In the genomic region with DNA sequence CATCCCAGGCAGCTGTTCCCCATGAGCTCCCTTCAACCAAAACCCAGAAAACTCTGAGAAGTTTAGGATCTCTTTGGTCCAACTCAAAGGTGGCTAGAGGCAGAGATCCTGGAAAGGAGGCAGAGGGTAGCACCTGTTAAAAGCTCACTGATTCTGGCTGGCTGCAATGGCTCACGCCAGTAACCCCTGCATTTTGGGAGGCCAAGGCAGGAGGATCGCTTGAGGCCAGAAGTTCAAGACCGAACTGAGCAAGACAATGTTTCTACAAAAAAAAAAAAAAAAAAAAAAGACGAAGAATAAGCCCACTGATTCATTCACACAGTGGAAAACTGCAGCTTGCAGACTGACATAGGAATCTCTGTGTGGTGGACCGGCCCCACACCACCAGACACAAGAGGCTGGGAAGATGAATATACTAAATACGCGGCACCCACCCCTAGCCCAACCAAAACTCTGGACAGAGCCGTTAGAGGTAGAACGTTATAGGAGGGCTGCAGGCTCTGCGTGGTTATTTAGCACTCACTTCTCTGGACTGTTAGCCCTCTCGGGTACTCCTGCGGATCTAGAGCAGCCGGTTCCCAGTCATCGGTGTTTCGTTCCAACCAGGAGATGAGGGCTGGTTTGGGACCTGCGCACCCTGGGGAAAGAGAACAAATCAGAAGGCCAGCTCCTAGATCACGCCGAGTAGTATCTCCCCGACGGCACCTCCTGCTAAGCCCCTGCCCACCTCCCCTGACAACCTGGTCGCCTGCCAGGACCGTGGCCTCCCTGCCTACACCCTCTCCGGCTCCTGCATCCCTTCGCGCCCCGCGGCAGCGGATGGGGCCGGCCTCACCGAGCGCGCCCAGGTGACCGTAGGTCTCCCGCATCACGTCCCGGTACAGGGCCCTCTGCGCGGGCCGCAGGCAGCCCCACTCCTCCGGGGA, we compare ENCODE assay signal across 8 cellular contexts. TPM values are rescaled to one million over a fixed set of nuclear protein-coding genes. Genes with fewer than 3 reads are reported as not detected.
DNase-seq lines count a peak whose midpoint lies in the region; ATAC-seq and TF ChIP-seq lines count a peak whose summit lies in the region.

No MANE protein-coding gene starts in this region.

- H3K36me3 ChIP-seq in Karpas-422 (ENCODE audit: insufficient read depth, low read length) (0 out of 2 replicates have a peak, but pooled peaks cover 3% of the 10 kb centered on the region), mesenchymal stem cell (ENCODE audit: control insufficient read depth in 1 of 2, insufficient read depth in 2 of 2, low read depth in 1 of 2, low read length in 2 of 2) (peaks cover 26 to 40% of the 10 kb centered on the region in 2 experiments)

- no peaks in the 10 kb centered on the region for H3K9me3 Mint-ChIP-seq in endothelial cell (ENCODE audit: unreplicated experiment)
- no peaks in the 10 kb centered on the region for H3K9me3 Mint-ChIP-seq in stimulated activated naive CD8-positive, alpha-beta T cell treated with anti-CD3 and anti-CD28 coated beads, Interleukin-15, Interleukin-2, amounts not matched to agents 100 ng/mL and 50 ng/mL, for 24 hours

- peak overlapping the region; percentile 76 for H3K27ac ChIP-seq in Karpas-422 (ENCODE audit: low read length)
- H3K27ac ChIP-seq in mesenchymal stem cell (ENCODE audit: low read length, poor library complexity, severe bottlenecking) = peak overlapping the region; percentile 97

- no peaks in the 10 kb centered on the region for H4K20me1 ChIP-seq in Karpas-422 (ENCODE audit: insufficient read depth, low read depth, low read length)

- peak overlapping the region; percentile 95 to 100 for H3K18ac ChIP-seq in mesenchymal stem cell (ENCODE audit: low read depth in 1 of 2, low read length in 2 of 2)

- H3K79me2 ChIP-seq in Karpas-422 (ENCODE audit: low read length) = peaks cover 26% of the 10 kb centered on the region

- peaks cover 10% of the 10 kb centered on the region for H3K4me1 Mint-ChIP-seq in endothelial cell (ENCODE audit: unreplicated experiment)
- H3K4me1 Mint-ChIP-seq in stimulated activated naive CD8-positive, alpha-beta T cell treated with anti-CD3 and anti-CD28 coated beads, Interleukin-15, Interleukin-2, amounts not matched to agents 100 ng/mL and 50 ng/mL, for 24 hours (ENCODE audit: low read depth) = peaks cover 20% of the 10 kb centered on the region

- peaks cover 24% of the 10 kb centered on the region for H3K79me1 ChIP-seq in mesenchymal stem cell (replicated peaks; ENCODE audit: low read length, poor library complexity, severe bottlenecking)

- H2BK15ac ChIP-seq in mesenchymal stem cell (ENCODE audit: low read depth, poor library complexity, severe bottlenecking) = no peak overlapping the region

- H2AK5ac ChIP-seq in mesenchymal stem cell (ENCODE audit: low read length, severe bottlenecking) = no peak overlapping the region

- DNase-seq in EH (ENCODE audit: low read depth) (peak; percentile 51), Karpas-422 (peak; percentile 81), endothelial cell (ENCODE audit: low spot score) (no peak), mesenchymal stem cell (peak; percentile 45)
- DNase-seq in activated CD4-positive, alpha-beta T cell treated with anti-CD3 and anti-CD28 coated beads, Interleukin-2, amount 50 U/mL, for 1 hour = peak; percentile 32

- WGBS in mesenchymal stem cell = 13% methylated on average over 39 of the region's 40 CpGs

- H3K4me2 ChIP-seq in Karpas-422 (ENCODE audit: low read depth, low read length, poor library complexity, severe bottlenecking) (peak overlapping the region; percentile 79), mesenchymal stem cell (ENCODE audit: low read length, poor library complexity, severe bottlenecking) (peak overlapping the region; percentile 89)

- H3K23ac ChIP-seq in mesenchymal stem cell (ENCODE audit: low read length in 2 of 2) = peak overlapping the region in 1 of 2 experiments; percentile 60

- H3K27ac Mint-ChIP-seq in endothelial cell (ENCODE audit: unreplicated experiment) = peak overlapping the region; percentile 80
- H3K27ac Mint-ChIP-seq in stimulated activated naive CD8-positive, alpha-beta T cell treated with anti-CD3 and anti-CD28 coated beads, Interleukin-15, Interleukin-2, amounts not matched to agents 100 ng/mL and 50 ng/mL, for 24 hours = peak overlapping the region; percentile 96

- H2BK5ac ChIP-seq in mesenchymal stem cell (ENCODE audit: low read depth, low read length, poor library complexity, severe bottlenecking) = peak overlapping the region; percentile 84

- H3K27me3 ChIP-seq in Karpas-422 (ENCODE audit: low read length) (no peaks in the 10 kb centered on the region), mesenchymal stem cell (ENCODE audit: control insufficient read depth in 1 of 2, insufficient read depth in 1 of 2, low read length in 2 of 2) (no peaks in the 10 kb centered on the region)

- H3K4ac ChIP-seq in mesenchymal stem cell (ENCODE audit: low read depth in 1 of 2, low read length in 2 of 2) = peak overlapping the region; percentile 80 to 98

- ATAC-seq in GM21529 (IDR thresholded peaks at IDR 0.05; ENCODE audit: unreplicated experiment) = peak; percentile 34
- no peak for ATAC-seq in GM18517 (IDR thresholded peaks at IDR 0.05; ENCODE audit: unreplicated experiment)

- peaks cover 10% of the 10 kb centered on the region for H3K27me3 Mint-ChIP-seq in endothelial cell (ENCODE audit: unreplicated experiment)
- no peaks in the 10 kb centered on the region for H3K27me3 Mint-ChIP-seq in stimulated activated naive CD8-positive, alpha-beta T cell treated with anti-CD3 and anti-CD28 coated beads, Interleukin-15, Interleukin-2, amounts not matched to agents 100 ng/mL and 50 ng/mL, for 24 hours

- H3K4me3 ChIP-seq in Karpas-422 (ENCODE audit: low read length) = peak overlapping the region; percentile 85
- H3K4me3 ChIP-seq in mesenchymal stem cell (ENCODE audit: insufficient read depth in 1 of 2, low read depth in 1 of 2, low read length in 2 of 2) = peak overlapping the region; percentile 87 to 88

- peak overlapping the region; percentile 94 to 99 for H3K14ac ChIP-seq in mesenchymal stem cell (ENCODE audit: low read length in 2 of 2)

- no peaks in the 10 kb centered on the region for H3K9me2 ChIP-seq in Karpas-422 (replicated peaks; ENCODE audit: insufficient read depth, low read length)

- H3K9ac ChIP-seq in Karpas-422 (ENCODE audit: low read length) (peak overlapping the region; percentile 97), mesenchymal stem cell (ENCODE audit: low read length) (peak overlapping the region; percentile 98)

- peak overlapping the region; percentile 88 for H3K4me3 Mint-ChIP-seq in endothelial cell (ENCODE audit: unreplicated experiment)
- H3K4me3 Mint-ChIP-seq in stimulated activated naive CD8-positive, alpha-beta T cell treated with anti-CD3 and anti-CD28 coated beads, Interleukin-15, Interleukin-2, amounts not matched to agents 100 ng/mL and 50 ng/mL, for 24 hours = peak overlapping the region; percentile 84

- H2BK120ac ChIP-seq in mesenchymal stem cell (ENCODE audit: low read depth, low read length) = peak overlapping the region; percentile 89

- H4K8ac ChIP-seq in mesenchymal stem cell (ENCODE audit: low read length) = peak overlapping the region; percentile 99

- peaks cover 15% of the 10 kb centered on the region for H3K36me3 Mint-ChIP-seq in endothelial cell (ENCODE audit: low read depth, unreplicated experiment)
- H3K36me3 Mint-ChIP-seq in stimulated activated naive CD8-positive, alpha-beta T cell treated with anti-CD3 and anti-CD28 coated beads, Interleukin-15, Interleukin-2, amounts not matched to agents 100 ng/mL and 50 ng/mL, for 24 hours (ENCODE audit: low read depth) = peaks cover 29% of the 10 kb centered on the region

- no peaks in the 10 kb centered on the region for H3K9me3 ChIP-seq in Karpas-422 (ENCODE audit: low read length)
- H3K9me3 ChIP-seq in mesenchymal stem cell (ENCODE audit: control insufficient read depth, low read length) = no peaks in the 10 kb centered on the region

- H2AFZ ChIP-seq in Karpas-422 (ENCODE audit: low read length) (peak overlapping the region; percentile 88), mesenchymal stem cell (ENCODE audit: low read depth, low read length) (peak overlapping the region; percentile 97)

- H2BK12ac ChIP-seq in mesenchymal stem cell (ENCODE audit: low read length in 2 of 2) = peak overlapping the region in 1 of 2 experiments; percentile 63

- H3K4me1 ChIP-seq in Karpas-422 (ENCODE audit: low read length) (peaks cover 23% of the 10 kb centered on the region), mesenchymal stem cell (ENCODE audit: control insufficient read depth, insufficient read depth, low read depth, low read length) (peaks cover 6% of the 10 kb centered on the region)

- no peak for TF ChIP-seq CTCF in endothelial cell (IDR thresholded peaks at IDR 0.05; ENCODE audit: unreplicated experiment)

- H4K91ac ChIP-seq in mesenchymal stem cell (ENCODE audit: low read length) = peak overlapping the region; percentile 97

RNA-seq across cellular contexts. Expression of gene ZNF689, which starts 0.9 kb away (rescaled TPM):
- 6.9 and 7.5 TPM in 2 replicates for total RNA-seq in Karpas-422 (2014; rRNA removed; shearing (Covaris generic); ENCODE audit: low replicate concordance)
- 12.0 TPM for total RNA-seq in endothelial cell (ENCODE audit: unreplicated experiment)
- polyA plus RNA-seq in mesenchymal stem cell (2013, experiment 1 of 2) = 7.4 TPM
- 6.7 TPM for polyA plus RNA-seq in mesenchymal stem cell (2013, experiment 2 of 2)

RNA-seq across cellular contexts. Expression of gene ZNF785, which starts 23.8 kb away (rescaled TPM):
- total RNA-seq in Karpas-422 (2014; rRNA removed; shearing (Covaris generic); ENCODE audit: low replicate concordance) = 14.9 and 20.8 TPM in 2 replicates
- 33.5 TPM for total RNA-seq in endothelial cell (ENCODE audit: unreplicated experiment)
- polyA plus RNA-seq in mesenchymal stem cell (2013, experiment 1 of 2) = 3.1 TPM
- 3.3 TPM for polyA plus RNA-seq in mesenchymal stem cell (2013, experiment 2 of 2)

RNA-seq across cellular contexts. Expression of gene ZNF688, which starts 37.8 kb away (rescaled TPM):
- total RNA-seq in Karpas-422 (2014; rRNA removed; shearing (Covaris generic); ENCODE audit: low replicate concordance) = 18.0 and 24.9 TPM in 2 replicates
- total RNA-seq in endothelial cell (ENCODE audit: unreplicated experiment) = 9.6 TPM
- 6.7 TPM for polyA plus RNA-seq in mesenchymal stem cell (2013, experiment 1 of 2)
- 7.8 TPM for polyA plus RNA-seq in mesenchymal stem cell (2013, experiment 2 of 2)

RNA-seq across cellular contexts. Expression of gene PRR14, which starts 41.5 kb away (rescaled TPM):
- total RNA-seq in Karpas-422 (2014; rRNA removed; shearing (Covaris generic); ENCODE audit: low replicate concordance) = 17.4 and 42.0 TPM in 2 replicates
- total RNA-seq in endothelial cell (ENCODE audit: unreplicated experiment) = 45.3 TPM
- 38.9 TPM for polyA plus RNA-seq in mesenchymal stem cell (2013, experiment 1 of 2)
- 37.7 TPM for polyA plus RNA-seq in mesenchymal stem cell (2013, experiment 2 of 2)

RNA-seq across cellular contexts. Expression of gene FBRS, which starts 49.0 kb away (rescaled TPM):
- 32.9 and 36.1 TPM in 2 replicates for total RNA-seq in Karpas-422 (2014; rRNA removed; shearing (Covaris generic); ENCODE audit: low replicate concordance)
- 60.9 TPM for total RNA-seq in endothelial cell (ENCODE audit: unreplicated experiment)
- polyA plus RNA-seq in mesenchymal stem cell (2013, experiment 1 of 2) = 61.7 TPM
- polyA plus RNA-seq in mesenchymal stem cell (2013, experiment 2 of 2) = 57.4 TPM
